In the genomic region with DNA sequence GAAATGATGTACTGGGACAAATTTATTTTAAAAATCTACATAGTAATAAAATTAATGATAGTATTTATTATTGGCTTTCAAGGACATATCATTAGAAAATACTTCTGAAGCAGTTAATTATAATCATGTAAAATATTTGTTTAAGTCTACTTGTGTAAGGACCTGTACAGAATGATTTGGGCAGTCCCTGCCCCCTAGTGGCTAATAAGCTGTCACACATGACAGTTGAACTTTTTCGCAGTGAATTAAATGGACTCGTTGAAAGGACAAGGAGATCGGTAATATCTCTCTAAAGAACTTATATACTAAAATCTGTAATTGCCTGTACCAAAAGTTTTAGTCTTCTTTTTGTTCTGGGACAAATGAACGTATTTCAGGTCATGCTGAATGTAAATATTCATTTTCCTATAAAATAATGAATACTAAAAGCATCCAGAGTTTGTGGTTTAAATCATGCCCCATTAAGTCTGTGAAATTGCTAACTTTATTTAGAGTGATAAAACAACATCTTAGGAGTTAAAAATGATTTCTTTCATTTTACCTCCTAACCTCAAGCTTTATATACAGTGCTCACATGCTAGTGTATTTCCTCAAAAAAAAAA, we compare ENCODE assay signal across 8 cellular contexts. TPM values are rescaled to one million over a fixed set of nuclear protein-coding genes. Genes with fewer than 3 reads are reported as not detected.
DNase-seq lines count a peak whose midpoint lies in the region; ATAC-seq, FAIRE-seq and TF ChIP-seq lines count a peak whose summit lies in the region.

No MANE protein-coding gene starts in this region.

- CTCF ChIA-PET in OCI-LY7 (lab: Charles Lee; ENCODE audit: unreplicated experiment) (interaction anchor here (0.6 kb wide), 1 partner anchor 695 kb away, joined by 3 read pairs; no protein-coding TSS in a partner anchor), HepG2 (lab: Yijun Ruan, JAX; ENCODE audit: low intra/inter-chr PET ratio, low total read pairs) (interaction anchor here (0.7 kb wide), 1 partner anchor 682 kb away, joined by 4 read pairs; no protein-coding TSS in a partner anchor)

- no peak overlapping the region for H3K4me2 ChIP-seq in Karpas-422 (ENCODE audit: low read depth, low read length, poor library complexity, severe bottlenecking)
- no peak overlapping the region for H3K4me2 ChIP-seq in OCI-LY7 (ENCODE audit: low read length)
- H3K4me2 ChIP-seq in HepG2 (ENCODE audit: low read depth, low read length) = no peak overlapping the region

- no peaks in the 10 kb centered on the region for H4K20me1 ChIP-seq in Karpas-422 (ENCODE audit: insufficient read depth, low read depth, low read length)
- H4K20me1 ChIP-seq in OCI-LY7 (ENCODE audit: insufficient read depth, low read length) = no peaks in the 10 kb centered on the region
- H4K20me1 ChIP-seq in HepG2 (ENCODE audit: insufficient read depth, low read length) = no peaks in the 10 kb centered on the region

- TF ChIP-seq CTCF in OCI-LY7 (conservative IDR thresholded peaks at IDR 0.05; ENCODE audit: low read length) (peak; percentile 99), HepG2 (CRISPR knock-in tag; IDR thresholded peaks at IDR 0.05) (peak; percentile 78), upper lobe of left lung (IDR thresholded peaks at IDR 0.05) (peak; percentile 58 to 81 (median 72))

- H3K4me1 ChIP-seq in Karpas-422 (ENCODE audit: low read length) (peaks cover 4% of the 10 kb centered on the region; the same call in 1 of the 2 replicates), OCI-LY7 (ENCODE audit: insufficient read depth, low read length, poor library complexity, severe bottlenecking) (no peaks in the 10 kb centered on the region), HepG2 (ENCODE audit: insufficient read depth, low read length) (peaks cover 6% of the 10 kb centered on the region; the same call in 1 of the 2 replicates), upper lobe of left lung (peaks cover 8 to 28% (median 11%) of the 10 kb centered on the region in 4 donors)

- WGBS in HepG2 (ENCODE audit: low lambda C conversion rate) = 13% methylated on average over 4 of the region's 4 CpGs
- 8 to 19% methylated on average over 4 of the region's 4 CpGs for WGBS in upper lobe of left lung, 2 donors

- peak; percentile 69 for DNase-seq in G401 (ENCODE audit: low spot score)
- DNase-seq in H4 (ENCODE audit: low spot score) = peak; percentile 67
- peak; percentile 83 for DNase-seq in Karpas-422
- DNase-seq in OCI-LY7 (ENCODE audit: low spot score) = peak; percentile 74
- peak; percentile 26 for DNase-seq in cerebellum (ENCODE audit: low spot score)
- peak; percentile 65 for DNase-seq in HepG2 (ENCODE audit: low spot score)
- DNase-seq in upper lobe of left lung = peak in 1 of 2 donors; percentile 44

- H3K4me3 ChIP-seq in Karpas-422 (ENCODE audit: low read length) (no peak overlapping the region), OCI-LY7 (ENCODE audit: low read depth, low read length, poor library complexity, severe bottlenecking) (no peak overlapping the region), HepG2 (replicated peaks in 1 of 3; ENCODE audit: insufficient read depth in 1 of 3, low read depth in 2 of 3, low read length in 3 of 3) (no peak overlapping the region), upper lobe of left lung (no peak overlapping the region)

- POLR2A ChIA-PET in OCI-LY7 (lab: Charles Lee) = interaction anchor here (0.6 to 1.4 kb wide), 5 partner anchors 10 to 520 kb away, joined by 3 to 5 read pairs (median 4); a partner anchor contains a TSS
- POLR2A ChIA-PET in HepG2 (lab: Yijun Ruan, JAX) = no interaction called here

- intact Hi-C loops in OCI-LY7 (cut with micrococcal nuclease; ENCODE audit: unreplicated experiment) = loop anchor here (5.0 to 10.0 kb wide), 2 partner anchors 438 to 520 kb away; a partner anchor contains a TSS
- intact Hi-C loops in HepG2 (cut with micrococcal nuclease; ENCODE audit: unreplicated experiment) = loop anchor here (2.0 to 10.0 kb wide), 2 partner anchors 122 to 682 kb away; no protein-coding TSS in a partner anchor

- H3K36me3 ChIP-seq in Karpas-422 (ENCODE audit: insufficient read depth, low read length) (peaks cover 43% of the 10 kb centered on the region), OCI-LY7 (ENCODE audit: insufficient read depth, low read length) (peaks cover 64% of the 10 kb centered on the region), HepG2 (replicated peaks in 1 of 2; ENCODE audit: control insufficient read depth in 1 of 2, insufficient read depth in 2 of 2, low read length in 2 of 2) (peaks cover 5 to 43% of the 10 kb centered on the region in 2 experiments; a peak in 4 of 5 replicates), upper lobe of left lung (peaks cover 16 to 63% (median 23%) of the 10 kb centered on the region in 4 donors)

- no peak overlapping the region for H3K27ac ChIP-seq in Karpas-422 (ENCODE audit: low read length)
- H3K27ac ChIP-seq in OCI-LY7 (ENCODE audit: low read depth, low read length, poor library complexity, severe bottlenecking) = no peak overlapping the region
- no peak overlapping the region for H3K27ac ChIP-seq in HepG2 (ENCODE audit: extremely low read length, insufficient read depth, low read length)
- H3K27ac ChIP-seq in upper lobe of left lung = peak overlapping the region in 1 of 4 donors; percentile 43

- FAIRE-seq in A204.1 (lab: Jason Lieb, UNC) (peak; percentile 97), HepG2 (lab: Jason Lieb, UNC) (peak; percentile 37)

- H3K9ac ChIP-seq in Karpas-422 (ENCODE audit: low read length) = no peak overlapping the region
- no peak overlapping the region for H3K9ac ChIP-seq in HepG2 (ENCODE audit: insufficient read depth, low read depth, low read length)

- H3K27me3 ChIP-seq in Karpas-422 (ENCODE audit: low read length) = no peaks in the 10 kb centered on the region
- no peaks in the 10 kb centered on the region for H3K27me3 ChIP-seq in HepG2 (ENCODE audit: control insufficient read depth in 1 of 2, insufficient read depth in 2 of 2, low read length in 2 of 2)
- H3K27me3 ChIP-seq in upper lobe of left lung = no peaks in the 10 kb centered on the region

- H3K79me2 ChIP-seq in Karpas-422 (ENCODE audit: low read length) (peaks cover 22% of the 10 kb centered on the region), OCI-LY7 (ENCODE audit: insufficient read depth, low read depth, low read length) (no peaks in the 10 kb centered on the region), HepG2 (ENCODE audit: insufficient read depth, low read length) (no peaks in the 10 kb centered on the region)

- no peaks in the 10 kb centered on the region for H3K9me3 ChIP-seq in Karpas-422 (ENCODE audit: low read length)
- no peaks in the 10 kb centered on the region for H3K9me3 ChIP-seq in OCI-LY7 (ENCODE audit: low read length)
- no peaks in the 10 kb centered on the region for H3K9me3 ChIP-seq in HepG2 (ENCODE audit: low read length)
- H3K9me3 ChIP-seq in upper lobe of left lung = no peaks in the 10 kb centered on the region

- TF ChIP-seq RAD21 in HepG2 (CRISPR knock-in tag; IDR thresholded peaks at IDR 0.05) = peak; percentile 47; the same call in 1 of the 2 replicates

- in situ Hi-C loops in G401 (cut with HindIII; ENCODE audit: low sequenced_read_pairs) = no loop called here
- in situ Hi-C loops in HepG2 (cut with HindIII; ENCODE audit: extremely low pct_ligation_motif_present, low pct_unique_long_range_greater_than_20kb) = loop anchor here (25.0 kb wide), 1 partner anchor 480 kb away; a partner anchor contains a TSS

- TF ChIP-seq POLR2A in HepG2 (IDR thresholded peaks at IDR 0.05; ENCODE audit: insufficient read depth in 1 of 2, low read depth in 2 of 2, low read length in 2 of 2) (no peak), upper lobe of left lung (IDR thresholded peaks at IDR 0.05) (no peak)

- H2AFZ ChIP-seq in Karpas-422 (ENCODE audit: low read length) (no peak overlapping the region), OCI-LY7 (ENCODE audit: low read length) (no peak overlapping the region), HepG2 (ENCODE audit: low read length) (no peak overlapping the region)

- BruUV-seq in OCI-LY7 (replicated peaks; lab: Mats Ljungman, UMichigan) = no TSS peak
- no TSS peak for BruUV-seq in HepG2 (replicated peaks; lab: Mats Ljungman, UMichigan)

- no peak for TF ChIP-seq EP300 in HepG2 (IDR thresholded peaks at IDR 0.05; ENCODE audit: low read depth in 2 of 2, low read length in 2 of 2)
- TF ChIP-seq EP300 in HepG2 (CRISPR knock-in tag; IDR thresholded peaks at IDR 0.05; ENCODE audit: borderline replicate concordance) = no peak
- TF ChIP-seq EP300 in upper lobe of left lung (IDR thresholded peaks at IDR 0.05) = no peak

- H3K9me2 ChIP-seq in Karpas-422 (replicated peaks; ENCODE audit: insufficient read depth, low read length) (no peaks in the 10 kb centered on the region), OCI-LY7 (ENCODE audit: insufficient read depth, low read length) (no peaks in the 10 kb centered on the region)

- ATAC-seq in HepG2 (peak; percentile 85), upper lobe of left lung (ENCODE audit: low FRiP score in 2 of 2) (peak; percentile 69 to 92)

RNA-seq across cellular contexts. Expression of a gene that starts 13.6 kb away (rescaled TPM):
- 29.7 and 43.6 TPM in 2 replicates for total RNA-seq in G401 (2014; rRNA removed; shearing (Covaris generic))
- 24.0 and 25.1 TPM in 2 replicates for total RNA-seq in H4 (2014; rRNA removed; shearing (Covaris generic))
- total RNA-seq in Karpas-422 (2014; rRNA removed; shearing (Covaris generic); ENCODE audit: low replicate concordance) = 30.9 and 40.2 TPM in 2 replicates
- 23.7 and 29.1 TPM in 2 replicates for total RNA-seq in OCI-LY7 (2014; rRNA removed; shearing (Covaris generic))
- total RNA-seq in OCI-LY7 (2022) (33.5 and 37.0 TPM in 2 replicates), cerebellum (53.9 TPM), HepG2 (2016; rRNA removed; fragmentation: Illumina TruSeq; extraction: Trizol) (18.4 and 23.8 TPM in 2 replicates), upper lobe of left lung (10 to 100 TPM; 19.1 to 44.2 (median 32.4) TPM)
- 2.5 and 4.4 TPM in 2 replicates for total RNA-seq in HepG2 (2016; cell fraction: cytosol; rRNA removed; fragmentation: Illumina TruSeq; extraction: Trizol; ENCODE audit: low read depth)
- total RNA-seq in HepG2 (2016; cell fraction: insoluble cytoplasmic fraction; rRNA removed; fragmentation: Illumina TruSeq; extraction: Trizol) = 19.0 and 23.6 TPM in 2 replicates
- total RNA-seq in HepG2 (2016; cell fraction: membrane; rRNA removed; fragmentation: Illumina TruSeq; extraction: Trizol) = 3.7 and 4.8 TPM in 2 replicates
- 19.8 and 21.8 TPM in 2 replicates for total RNA-seq in HepG2 (2016; cell fraction: nucleus; rRNA removed; fragmentation: Illumina TruSeq; extraction: Trizol)
- polyA plus RNA-seq in HepG2 (2011; rRNA removed) = 8.9 and 9.1 TPM in 2 replicates
- polyA plus RNA-seq in HepG2 (2011; cell fraction: cytosol; rRNA removed) = 2.7 and 3.6 TPM in 2 replicates
- 11.6 and 13.4 TPM in 2 replicates for polyA plus RNA-seq in HepG2 (2011; cell fraction: nucleus; rRNA removed)
- polyA plus RNA-seq in HepG2 (2012) = 8.7 and 10.0 TPM in 2 replicates
- 0.62 and 0.75 TPM in 2 replicates for polyA plus RNA-seq in HepG2 (2016; cell fraction: cytosol; fragmentation: Illumina TruSeq; extraction: Trizol; ENCODE audit: low read depth)
- 13.8 and 14.8 TPM in 2 replicates for polyA plus RNA-seq in HepG2 (2016; cell fraction: insoluble cytoplasmic fraction; fragmentation: Illumina TruSeq; extraction: Trizol; ENCODE audit: low read depth)
- 0.96 and 1.5 TPM in 2 replicates for polyA plus RNA-seq in HepG2 (2016; cell fraction: membrane; fragmentation: Illumina TruSeq; extraction: Trizol; ENCODE audit: low read depth)
- 23.3 and 24.3 TPM in 2 replicates for polyA plus RNA-seq in HepG2 (2016; cell fraction: nucleus; fragmentation: Illumina TruSeq; extraction: Trizol; ENCODE audit: insufficient read depth, low read depth)
- polyA minus RNA-seq in HepG2 (2011; rRNA and poly(A)+ RNA removed; ENCODE audit: low replicate concordance) = 4.7 and 4.9 TPM in 2 replicates
- polyA minus RNA-seq in HepG2 (2011; cell fraction: cytosol; rRNA and poly(A)+ RNA removed) = 5.8 and 6.6 TPM in 2 replicates
- polyA minus RNA-seq in HepG2 (2011; cell fraction: nucleus; rRNA and poly(A)+ RNA removed) = 28.6 and 33.7 TPM in 2 replicates

RNA-seq across cellular contexts. Expression of a gene that starts 47.5 kb away (rescaled TPM):
- not detected in 2 replicates for total RNA-seq in G401 (2014; rRNA removed; shearing (Covaris generic))
- not detected in 2 replicates for total RNA-seq in H4 (2014; rRNA removed; shearing (Covaris generic))
- not detected in 2 replicates for total RNA-seq in Karpas-422 (2014; rRNA removed; shearing (Covaris generic); ENCODE audit: low replicate concordance)
- not detected in 2 replicates for total RNA-seq in OCI-LY7 (2014; rRNA removed; shearing (Covaris generic))
- total RNA-seq in OCI-LY7 (2022) = not detected in 2 replicates
- total RNA-seq in cerebellum = not detected
- total RNA-seq in HepG2 (2016; rRNA removed; fragmentation: Illumina TruSeq; extraction: Trizol) = not detected in 2 replicates
- not detected in 2 replicates for total RNA-seq in HepG2 (2016; cell fraction: cytosol; rRNA removed; fragmentation: Illumina TruSeq; extraction: Trizol; ENCODE audit: low read depth)
- not detected in 2 replicates for total RNA-seq in HepG2 (2016; cell fraction: insoluble cytoplasmic fraction; rRNA removed; fragmentation: Illumina TruSeq; extraction: Trizol)
- total RNA-seq in HepG2 (2016; cell fraction: membrane; rRNA removed; fragmentation: Illumina TruSeq; extraction: Trizol) = not detected in 2 replicates
- not detected in 2 replicates for total RNA-seq in HepG2 (2016; cell fraction: nucleus; rRNA removed; fragmentation: Illumina TruSeq; extraction: Trizol)
- not detected in 2 replicates for polyA plus RNA-seq in HepG2 (2011; rRNA removed)
- polyA plus RNA-seq in HepG2 (2011; cell fraction: cytosol; rRNA removed) = not detected in 2 replicates
- not detected in 2 replicates for polyA plus RNA-seq in HepG2 (2011; cell fraction: nucleus; rRNA removed)
- not detected in 2 replicates for polyA plus RNA-seq in HepG2 (2012)
- not detected in 2 replicates for polyA plus RNA-seq in HepG2 (2016; cell fraction: cytosol; fragmentation: Illumina TruSeq; extraction: Trizol; ENCODE audit: low read depth)
- not detected in 2 replicates for polyA plus RNA-seq in HepG2 (2016; cell fraction: insoluble cytoplasmic fraction; fragmentation: Illumina TruSeq; extraction: Trizol; ENCODE audit: low read depth)
- polyA plus RNA-seq in HepG2 (2016; cell fraction: membrane; fragmentation: Illumina TruSeq; extraction: Trizol; ENCODE audit: low read depth) = not detected in 2 replicates
- not detected in 2 replicates for polyA plus RNA-seq in HepG2 (2016; cell fraction: nucleus; fragmentation: Illumina TruSeq; extraction: Trizol; ENCODE audit: insufficient read depth, low read depth)
- not detected in 2 replicates for polyA minus RNA-seq in HepG2 (2011; rRNA and poly(A)+ RNA removed; ENCODE audit: low replicate concordance)
- not detected in 2 replicates for polyA minus RNA-seq in HepG2 (2011; cell fraction: cytosol; rRNA and poly(A)+ RNA removed)
- not detected in 2 replicates for polyA minus RNA-seq in HepG2 (2011; cell fraction: nucleus; rRNA and poly(A)+ RNA removed)
- not detected for total RNA-seq in upper lobe of left lung
